13 cellular contexts compared by ENCODE assay signal in genomic region chr17:74858672-74859438, GRCh38. TPM values are rescaled to one million over a fixed set of nuclear protein-coding genes. Genes with fewer than 3 reads are reported as not detected.
DNase-seq lines count a peak whose midpoint lies in the region; ATAC-seq and TF ChIP-seq lines count a peak whose summit lies in the region.
"Had no signal": no experiment of that assay in that cellular context is flagged by ENCODE, and none has a peak within 500 bp of the region (broad histone marks: within the 10 kb centered on the region; RNA-seq: fewer than 3 reads in every experiment).

No MANE protein-coding gene starts in this region.

- H3K4me1 Mint-ChIP-seq in activated T-cell treated with anti-CD3 and anti-CD28 coated beads, Interleukin-2, amount 50 U/mL, for 24 hours (ENCODE audit: low read depth) = peaks cover 17% of the 10 kb centered on the region
- H3K4me1 Mint-ChIP-seq in effector memory CD8-positive, alpha-beta T cell (ENCODE audit: low read depth in 2 of 2) = peaks cover 7 to 12% of the 10 kb centered on the region in 2 donors

- peaks cover 81% of the 10 kb centered on the region for H3K27me3 ChIP-seq in H7 (ENCODE audit: control insufficient read depth, insufficient read depth, low read length)
- H3K27me3 ChIP-seq in osteoblast (ENCODE audit: insufficient read depth, low read length) = peaks cover 65% of the 10 kb centered on the region

- no peak for TF ChIP-seq CTCF in osteoblast (IDR thresholded peaks at IDR 0.05; ENCODE audit: extremely low read depth, low read depth, low read length)

- no peaks in the 10 kb centered on the region for H4K20me1 ChIP-seq in osteoblast (ENCODE audit: insufficient read depth, low read length)

- H2AFZ ChIP-seq in osteoblast (ENCODE audit: low read length) = no peak overlapping the region

- peaks cover 2% of the 10 kb centered on the region for H3K36me3 ChIP-seq in H7 (replicated peaks; ENCODE audit: control insufficient read depth, insufficient read depth, low read length)
- H3K36me3 ChIP-seq in osteoblast (ENCODE audit: insufficient read depth, low read length) = no peaks in the 10 kb centered on the region
- H3K36me3 ChIP-seq: brain microvascular endothelial cell, transverse colon had no signal

- peaks cover 4% of the 10 kb centered on the region for H3K36me3 Mint-ChIP-seq in activated T-cell treated with anti-CD3 and anti-CD28 coated beads, Interleukin-2, amount 50 U/mL, for 24 hours (ENCODE audit: low read depth)
- H3K36me3 Mint-ChIP-seq in effector memory CD8-positive, alpha-beta T cell (ENCODE audit: insufficient read depth) = peaks cover 5% of the 10 kb centered on the region

- H3K27ac ChIP-seq in osteoblast (ENCODE audit: low read depth, low read length) = no peak overlapping the region
- H3K27ac ChIP-seq: brain microvascular endothelial cell, transverse colon had no signal

- H3K4me1 ChIP-seq in osteoblast (ENCODE audit: insufficient read depth, low read length) = no peaks in the 10 kb centered on the region

- peak overlapping the region; percentile 43 for H3K4me3 Mint-ChIP-seq in activated T-cell treated with anti-CD3 and anti-CD28 coated beads, Interleukin-2, amount 50 U/mL, for 24 hours
- H3K4me3 Mint-ChIP-seq in effector memory CD8-positive, alpha-beta T cell = peak overlapping the region; percentile 61 to 69

- no peak for DNase-seq in activated T-cell treated with anti-CD3 and anti-CD28 coated beads, Interleukin-2, amount 50 U/mL, for 24 hours
- no peak for DNase-seq in activated T-cell treated with anti-CD3 and anti-CD28 coated beads, Interleukin-2, amount 50 U/mL, for 1 hour
- DNase-seq in H7 (peak; percentile 62), osteoblast (ENCODE audit: insufficient read length, low spot score, missing footprints) (peak; percentile 96), T1000 (lab: John Stamatoyannopoulos, UW) (no peak)
- no peak for DNase-seq in effector memory CD8-positive, alpha-beta T cell
- DNase-seq in central memory CD4-positive, alpha-beta T cell = no peak
- DNase-seq: brain microvascular endothelial cell, KBM-7, NCI-H1436 treated with DMSO at 0.1 percent for 48 hours, transverse colon had no signal

- H3K9me3 Mint-ChIP-seq in activated T-cell treated with anti-CD3 and anti-CD28 coated beads, Interleukin-2, amount 50 U/mL, for 24 hours = no peaks in the 10 kb centered on the region
- no peaks in the 10 kb centered on the region for H3K9me3 Mint-ChIP-seq in effector memory CD8-positive, alpha-beta T cell

- no peaks in the 10 kb centered on the region for H3K79me2 ChIP-seq in osteoblast (ENCODE audit: insufficient read depth, low read length)

- H3K9me3 ChIP-seq in osteoblast (ENCODE audit: low read depth, low read length) = no peaks in the 10 kb centered on the region
- H3K9me3 ChIP-seq: transverse colon had no signal

- peaks cover 71% of the 10 kb centered on the region for H3K27me3 Mint-ChIP-seq in activated T-cell treated with anti-CD3 and anti-CD28 coated beads, Interleukin-2, amount 50 U/mL, for 24 hours
- peaks cover 74 to 83% of the 10 kb centered on the region in 2 donors for H3K27me3 Mint-ChIP-seq in effector memory CD8-positive, alpha-beta T cell

- ATAC-seq in effector memory CD8-positive, alpha-beta T cell (replicated peaks) = no peak
- no peak for ATAC-seq in HG02623 (IDR thresholded peaks at IDR 0.05; ENCODE audit: unreplicated experiment)

- no peak overlapping the region for H3K27ac Mint-ChIP-seq in activated T-cell treated with anti-CD3 and anti-CD28 coated beads, Interleukin-2, amount 50 U/mL, for 24 hours
- peak overlapping the region in 1 of 2 donors; percentile 35 for H3K27ac Mint-ChIP-seq in effector memory CD8-positive, alpha-beta T cell

- no peak overlapping the region for H3K4me3 ChIP-seq in H7 (ENCODE audit: insufficient read depth, low read depth, low read length)
- no peak overlapping the region for H3K4me3 ChIP-seq in osteoblast (ENCODE audit: insufficient read depth, low read length)

- no peak overlapping the region for H3K4me2 ChIP-seq in osteoblast (ENCODE audit: insufficient read depth, low read length)

RNA-seq across cellular contexts. Expression of gene GRIN2C, which starts 0.8 kb away (rescaled TPM):
- not detected in 2 replicates for total RNA-seq in H7 (2014; rRNA removed; shearing (Covaris generic))
- total RNA-seq in osteoblast = 0.29 and 0.72 TPM in 2 replicates

RNA-seq across cellular contexts. Expression of gene FDXR, which starts 13.9 kb away (rescaled TPM):
- total RNA-seq in H7 (2014; rRNA removed; shearing (Covaris generic)) = 4.9 and 9.7 TPM in 2 replicates
- 23.5 and 25.9 TPM in 2 replicates for total RNA-seq in osteoblast

RNA-seq across cellular contexts. Expression of gene FADS6, which starts 34.6 kb away (rescaled TPM):
- total RNA-seq in H7 (2014; rRNA removed; shearing (Covaris generic)) = 0.52 TPM in 1 of 2 replicates, not detected in the other
- not detected in 2 replicates for total RNA-seq in osteoblast
- total RNA-seq: omental fat pad had no signal

Comparison
In these comparisons a context has a peak if more than half of its experiments do, and no peak if none do; other contexts are left out.
1. DNase-seq: peak in H7 (single experiment) and osteoblast (single experiment); none in activated T-cell treated with anti-CD3 and anti-CD28 coated beads, Interleukin-2, amount 50 U/mL, for 24 hours (single experiment), activated T-cell treated with anti-CD3 and anti-CD28 coated beads, Interleukin-2, amount 50 U/mL, for 1 hour (single experiment), effector memory CD8-positive, alpha-beta T cell (0 of 3), T1000 (single experiment) and central memory CD4-positive, alpha-beta T cell (single experiment).